In the genomic region with DNA sequence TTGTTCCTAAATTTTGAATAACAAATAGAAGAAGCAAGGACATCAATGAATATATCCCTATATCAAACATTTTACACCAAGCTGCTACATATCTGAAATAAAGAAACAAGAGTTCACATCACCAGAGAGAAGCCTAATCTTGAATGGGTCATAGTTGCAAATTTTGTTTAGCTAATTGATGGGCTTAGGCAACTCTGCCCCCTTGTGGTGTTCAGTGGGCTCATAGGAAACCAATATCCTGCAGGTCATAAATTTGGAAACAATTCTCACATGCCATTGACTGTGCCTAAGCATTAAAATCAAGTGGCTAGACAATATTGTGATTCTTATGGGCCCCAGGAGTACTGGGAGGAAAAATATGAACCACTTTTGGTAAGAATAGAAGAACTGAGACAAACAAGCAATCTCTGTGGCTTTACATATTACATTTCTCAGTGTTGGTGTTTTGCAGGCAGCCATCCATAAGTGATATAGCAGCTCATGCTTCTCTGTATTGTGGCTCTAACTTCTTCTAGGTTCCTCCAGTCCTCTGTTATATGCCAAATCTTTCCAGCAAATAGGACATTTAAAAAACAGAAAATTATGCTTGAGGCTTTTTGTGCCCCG, we compare ENCODE assay signal across 9 cellular contexts.
DNase-seq lines count a peak whose midpoint lies in the region; ATAC-seq and TF ChIP-seq lines count a peak whose summit lies in the region.
"Had no signal": no experiment of that assay in that cellular context is flagged by ENCODE, and none has a peak within 500 bp of the region (broad histone marks: within the 10 kb centered on the region; RNA-seq: fewer than 3 reads in every experiment).

No MANE protein-coding gene starts in this region.

- in situ Hi-C loops in GM23248 (cut with MboI) = loop anchor here (25.0 kb wide), 1 partner anchor 1006 kb away; no protein-coding TSS in a partner anchor

- no peak overlapping the region for H3K4me3 Mint-ChIP-seq in activated T-helper 17 cell treated with anti-CD3 and anti-CD28 coated beads, Interleukin-2, amount 50 U/mL, for 72 hours

- ATAC-seq in activated T-helper 17 cell treated with anti-CD3 and anti-CD28 coated beads, Interleukin-2, amount 50 U/mL, for 72 hours (replicated peaks) = no peak

- H3K4me3 ChIP-seq in GM23248 (no peak overlapping the region), SU-DHL-6 (ENCODE audit: insufficient read depth, low read length, poor library complexity, severe bottlenecking) (no peak overlapping the region)
- H3K4me3 ChIP-seq: BLaER1 had no signal

- no peaks in the 10 kb centered on the region for H3K36me3 Mint-ChIP-seq in activated T-helper 17 cell treated with anti-CD3 and anti-CD28 coated beads, Interleukin-2, amount 50 U/mL, for 72 hours (ENCODE audit: low read depth)

- H3K36me3 ChIP-seq in GM23248 (ENCODE audit: low read depth) (no peaks in the 10 kb centered on the region), SU-DHL-6 (ENCODE audit: low read length) (no peaks in the 10 kb centered on the region)
- H3K36me3 ChIP-seq: BLaER1 had no signal

- H3K9me3 ChIP-seq in GM23248 (ENCODE audit: low read depth) (no peaks in the 10 kb centered on the region), SU-DHL-6 (ENCODE audit: insufficient read depth, low read length) (0 out of 2 replicates have a peak, but pooled peaks cover 4% of the 10 kb centered on the region)

- no peaks in the 10 kb centered on the region for H3K4me1 ChIP-seq in GM23248 (ENCODE audit: insufficient read depth)
- H3K4me1 ChIP-seq: BLaER1 had no signal

- H3K9me2 ChIP-seq in GM23248 (ENCODE audit: insufficient read depth) (no peaks in the 10 kb centered on the region), SU-DHL-6 (replicated peaks; ENCODE audit: insufficient read depth, low read length) (no peaks in the 10 kb centered on the region)

- no peaks in the 10 kb centered on the region for H3K27me3 Mint-ChIP-seq in activated T-helper 17 cell treated with anti-CD3 and anti-CD28 coated beads, Interleukin-2, amount 50 U/mL, for 72 hours

- no peak overlapping the region for H3K9ac ChIP-seq in GM23248
- H3K9ac ChIP-seq in SU-DHL-6 (ENCODE audit: low read length) = no peak overlapping the region
- H3K9ac ChIP-seq: BLaER1 had no signal

- H3K27ac ChIP-seq in GM23248 (no peak overlapping the region), SU-DHL-6 (ENCODE audit: low read depth, low read length) (no peak overlapping the region)
- H3K27ac ChIP-seq: BLaER1 had no signal

- H3F3A ChIP-seq in GM23248 (ENCODE audit: insufficient read depth) (no peaks in the 10 kb centered on the region), SU-DHL-6 (ENCODE audit: insufficient read depth) (0 out of 2 replicates have a peak, but pooled peaks cover 2% of the 10 kb centered on the region)

- H4K20me1 ChIP-seq in GM23248 (ENCODE audit: insufficient read depth) (no peaks in the 10 kb centered on the region), SU-DHL-6 (ENCODE audit: low read depth, low read length) (no peaks in the 10 kb centered on the region)
- H4K20me1 ChIP-seq: BLaER1 had no signal

- no peak overlapping the region for H3K4me2 ChIP-seq in GM23248 (ENCODE audit: unreplicated experiment)
- no peak overlapping the region for H3K4me2 ChIP-seq in SU-DHL-6 (ENCODE audit: low read depth, low read length, poor library complexity, severe bottlenecking)
- H3K4me2 ChIP-seq: BLaER1 had no signal

- H3K9me3 Mint-ChIP-seq in activated T-helper 17 cell treated with anti-CD3 and anti-CD28 coated beads, Interleukin-2, amount 50 U/mL, for 72 hours = peaks cover 3% of the 10 kb centered on the region

- H3K27me3 ChIP-seq in GM23248 (replicated peaks; ENCODE audit: insufficient read depth) (no peaks in the 10 kb centered on the region), SU-DHL-6 (ENCODE audit: low read length) (no peaks in the 10 kb centered on the region)
- H3K27me3 ChIP-seq: BLaER1 had no signal

- H3K27ac Mint-ChIP-seq in activated T-helper 17 cell treated with anti-CD3 and anti-CD28 coated beads, Interleukin-2, amount 50 U/mL, for 72 hours = no peak overlapping the region

- DNase-seq in DMS79 treated with DMSO at 0.1 percent for 48 hours (lab: John Stamatoyannopoulos, UW) (peak; percentile 3), DMS79 (lab: John Stamatoyannopoulos, UW) (no peak), GM23248 (peak; percentile 50), NCI-H1092 treated with DMSO at 0.1 percent for 48 hours (lab: John Stamatoyannopoulos, UW) (peak; percentile 65), hepatic stellate cell (ENCODE audit: low spot score) (peak; percentile 0), superior temporal gyrus (ENCODE audit: extremely low spot score) (peak; percentile 68)

- no peaks in the 10 kb centered on the region for H3K4me1 Mint-ChIP-seq in activated T-helper 17 cell treated with anti-CD3 and anti-CD28 coated beads, Interleukin-2, amount 50 U/mL, for 72 hours

- WGBS in GM23248 (ENCODE audit: low coverage in 1 of 2, low lambda C conversion rate in 2 of 2, missing lambda C conversion rate in 2 of 2), 2 experiments = 65 to 71% methylated on average over 1 of the region's 1 CpG

- H2AFZ ChIP-seq in GM23248 (no peak overlapping the region), SU-DHL-6 (ENCODE audit: low read depth, low read length, severe bottlenecking) (peak overlapping the region; percentile 9)

- peak; percentile 70 for TF ChIP-seq CTCF in SU-DHL-6 (IDR thresholded peaks at IDR 0.05; ENCODE audit: insufficient read depth, low read length, poor library complexity, severe bottlenecking)

- H3K79me2 ChIP-seq in GM23248 (ENCODE audit: insufficient read depth) (no peaks in the 10 kb centered on the region), SU-DHL-6 (ENCODE audit: insufficient read depth, low read length) (no peaks in the 10 kb centered on the region)
